In the genomic region with DNA sequence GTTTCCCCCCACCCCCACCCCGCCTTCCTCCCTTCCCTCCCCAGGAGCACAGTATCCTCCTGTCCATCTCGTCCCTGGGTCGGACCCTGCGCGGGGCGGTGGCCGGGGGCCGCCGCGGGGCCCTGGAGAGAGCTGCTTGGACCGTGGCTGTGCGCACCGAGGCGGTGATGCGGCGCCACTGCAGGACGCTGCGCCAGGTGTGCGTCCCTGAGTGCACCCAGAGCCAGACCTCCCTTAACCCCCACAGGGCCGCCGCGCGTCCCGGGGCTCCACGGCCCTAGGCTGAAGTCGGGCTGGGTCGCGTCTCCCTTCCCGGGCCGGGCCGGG, we compare ENCODE assay signal across 8 cellular contexts. TPM values are rescaled to one million over a fixed set of nuclear protein-coding genes. Genes with fewer than 3 reads are reported as not detected.
A peak's percentile ranks its signal among the peaks of the same experiment; 100 is the strongest.
DNase-seq lines count a peak whose midpoint lies in the region; ATAC-seq and TF ChIP-seq lines count a peak whose summit lies in the region.

No MANE protein-coding gene starts in this region.

- H3F3A ChIP-seq in neural progenitor cell (ENCODE audit: low read depth): peaks cover 15% of the 10 kb centered on the region

- H3K9ac ChIP-seq in neural progenitor cell: no peak overlapping the region

- ATAC-seq in left ventricle myocardium superior (no peak), HG03135 (IDR thresholded peaks at IDR 0.05; ENCODE audit: unreplicated experiment) (peak; percentile 26), HG03469 (IDR thresholded peaks at IDR 0.05; ENCODE audit: unreplicated experiment) (no peak), HG02763 (IDR thresholded peaks at IDR 0.05; ENCODE audit: unreplicated experiment) (no peak)

- no peak for TF ChIP-seq CTCF in cardiac muscle cell (IDR thresholded peaks at IDR 0.05; ENCODE audit: low read depth, low read length)
- no peak for TF ChIP-seq CTCF in neural progenitor cell (IDR thresholded peaks at IDR 0.05)

- peaks cover 61% of the 10 kb centered on the region for H3K27me3 ChIP-seq in cardiac muscle cell
- H3K27me3 ChIP-seq in neural progenitor cell: peaks cover 71% of the 10 kb centered on the region

- H3K4me1 ChIP-seq in cardiac muscle cell (ENCODE audit: low read depth): peaks cover 8% of the 10 kb centered on the region
- peaks cover 31% of the 10 kb centered on the region for H3K4me1 ChIP-seq in neural progenitor cell

- peak overlapping the region; percentile 25 for H3K4me3 ChIP-seq in cardiac muscle cell
- peak overlapping the region; percentile 60 for H3K4me3 ChIP-seq in neural progenitor cell

- DNase-seq in cardiac muscle cell (ENCODE audit: low read depth in 1 of 2, low spot score in 1 of 2) (no peak), left ventricle myocardium superior (no peak), neural progenitor cell (ENCODE audit: low spot score) (no peak), cerebellar nuclear complex (lab: John Stamatoyannopoulos, UW) (no peak)
- DNase-seq in activated naive CD8-positive, alpha-beta T cell treated with anti-CD3 and anti-CD28 coated beads for 36 hours: peak; percentile 46

- peaks cover 47% of the 10 kb centered on the region for H4K20me1 ChIP-seq in neural progenitor cell (ENCODE audit: low read depth)

- H3K4me2 ChIP-seq in neural progenitor cell: peak overlapping the region; percentile 88

- no peaks in the 10 kb centered on the region for H3K9me3 ChIP-seq in cardiac muscle cell (ENCODE audit: low read depth)
- H3K9me3 ChIP-seq in neural progenitor cell (ENCODE audit: low read depth): no peaks in the 10 kb centered on the region

- H2AFZ ChIP-seq in neural progenitor cell (replicated peaks): no peak overlapping the region

- H3K79me2 ChIP-seq in neural progenitor cell (ENCODE audit: low read depth): no peaks in the 10 kb centered on the region

- H3K27me3 Mint-ChIP-seq in activated naive CD8-positive, alpha-beta T cell treated with anti-CD3 and anti-CD28 coated beads for 36 hours: peaks cover 3% of the 10 kb centered on the region
- H3K27me3 Mint-ChIP-seq in neural progenitor cell (ENCODE audit: insufficient read depth, low read depth): peaks cover 45% of the 10 kb centered on the region

- intact Hi-C loops in left ventricle myocardium superior (cut with micrococcal nuclease): no loop called here

- H3K36me3 ChIP-seq in cardiac muscle cell (no peaks in the 10 kb centered on the region), neural progenitor cell (no peaks in the 10 kb centered on the region)

- H3K36me3 Mint-ChIP-seq in activated naive CD8-positive, alpha-beta T cell treated with anti-CD3 and anti-CD28 coated beads for 36 hours: peaks cover 11% of the 10 kb centered on the region
- peaks cover 3% of the 10 kb centered on the region for H3K36me3 Mint-ChIP-seq in neural progenitor cell

- no peak overlapping the region for H3K27ac Mint-ChIP-seq in activated naive CD8-positive, alpha-beta T cell treated with anti-CD3 and anti-CD28 coated beads for 36 hours
- no peak overlapping the region for H3K27ac Mint-ChIP-seq in neural progenitor cell

- H3K9me3 Mint-ChIP-seq in activated naive CD8-positive, alpha-beta T cell treated with anti-CD3 and anti-CD28 coated beads for 36 hours: no peaks in the 10 kb centered on the region
- no peaks in the 10 kb centered on the region for H3K9me3 Mint-ChIP-seq in neural progenitor cell

- H3K4me3 Mint-ChIP-seq in activated naive CD8-positive, alpha-beta T cell treated with anti-CD3 and anti-CD28 coated beads for 36 hours: no peak overlapping the region
- no peak overlapping the region for H3K4me3 Mint-ChIP-seq in neural progenitor cell

- H3K4me1 Mint-ChIP-seq in activated naive CD8-positive, alpha-beta T cell treated with anti-CD3 and anti-CD28 coated beads for 36 hours: peaks cover 55% of the 10 kb centered on the region
- H3K4me1 Mint-ChIP-seq in neural progenitor cell: peaks cover 21% of the 10 kb centered on the region

- H3K27ac ChIP-seq in cardiac muscle cell: no peak overlapping the region
- H3K27ac ChIP-seq in neural progenitor cell: no peak overlapping the region

RNA-seq across cellular contexts. Expression of a gene that starts 2.2 kb away (rescaled TPM):
- total RNA-seq in cardiac muscle cell: 0.88 and 2.2 TPM in 2 replicates
- 0.35 and 0.76 TPM in 2 replicates for polyA plus RNA-seq in cardiac muscle cell
- 0.35 TPM for total RNA-seq in left ventricle myocardium superior
- 1 to 10 TPM; 2.1 to 2.5 TPM for total RNA-seq in activated naive CD8-positive, alpha-beta T cell treated with anti-CD3 and anti-CD28 coated beads for 36 hours
- total RNA-seq in neural progenitor cell (ENCODE audit: low replicate concordance): 0.04 and 0.96 TPM in 2 replicates

RNA-seq across cellular contexts. Expression of a gene that starts 11.2 kb away (rescaled TPM):
- 0.06 and 0.14 TPM in 2 replicates for total RNA-seq in cardiac muscle cell
- 3.5 TPM in 1 of 2 replicates, not detected in the other for polyA plus RNA-seq in cardiac muscle cell
- 36.8 TPM for total RNA-seq in left ventricle myocardium superior
- total RNA-seq in activated naive CD8-positive, alpha-beta T cell treated with anti-CD3 and anti-CD28 coated beads for 36 hours: not detected
- not detected in 2 replicates for total RNA-seq in neural progenitor cell (ENCODE audit: low replicate concordance)

RNA-seq across cellular contexts. Expression of a gene that starts 24.8 kb away (rescaled TPM):
- total RNA-seq in cardiac muscle cell: 96.0 and 97.3 TPM in 2 replicates
- 157 and 169 TPM in 2 replicates for polyA plus RNA-seq in cardiac muscle cell
- total RNA-seq in left ventricle myocardium superior: 35.6 TPM
- 10 to 100 TPM; 37.8 to 38.6 TPM for total RNA-seq in activated naive CD8-positive, alpha-beta T cell treated with anti-CD3 and anti-CD28 coated beads for 36 hours
- 23.2 and 51.2 TPM in 2 replicates for total RNA-seq in neural progenitor cell (ENCODE audit: low replicate concordance)

RNA-seq across cellular contexts. Expression of a gene that starts 41.1 kb away (rescaled TPM):
- 12.3 and 14.1 TPM in 2 replicates for total RNA-seq in cardiac muscle cell
- 9.0 and 12.9 TPM in 2 replicates for polyA plus RNA-seq in cardiac muscle cell
- 5.4 TPM for total RNA-seq in left ventricle myocardium superior
- total RNA-seq in activated naive CD8-positive, alpha-beta T cell treated with anti-CD3 and anti-CD28 coated beads for 36 hours: 10 to 100 TPM; 26.4 to 31.8 TPM
- 2.0 and 11.0 TPM in 2 replicates for total RNA-seq in neural progenitor cell (ENCODE audit: low replicate concordance)

RNA-seq across cellular contexts. Expression of a gene that starts 41.7 kb away (rescaled TPM):
- total RNA-seq in cardiac muscle cell: 5.3 and 9.6 TPM in 2 replicates
- polyA plus RNA-seq in cardiac muscle cell: 2.1 and 2.9 TPM in 2 replicates
- total RNA-seq in left ventricle myocardium superior: 0.27 TPM
- total RNA-seq in activated naive CD8-positive, alpha-beta T cell treated with anti-CD3 and anti-CD28 coated beads for 36 hours: under 1 TPM; 0.16 to 0.25 TPM
- total RNA-seq in neural progenitor cell (ENCODE audit: low replicate concordance): 1.3 and 3.3 TPM in 2 replicates

Comparison
In these comparisons a context has a peak if more than half of its experiments do, and no peak if none do; other contexts are left out.
1. RNA of a gene that starts 11.2 kb away (total RNA-seq): 36.8 TPM in left ventricle myocardium superior (single experiment); not detected in activated naive CD8-positive, alpha-beta T cell treated with anti-CD3 and anti-CD28 coated beads for 36 hours, 0.06 to 0.14 TPM in cardiac muscle cell and not detected in neural progenitor cell; every median in the first group is over 10 times any median in the second.